In genomic region chr9:22657713-22658112, GRCh38 we compare ENCODE assay signal across 31 cellular contexts.
"Had no signal": no experiment of that assay in that cellular context is flagged by ENCODE, and none has a peak within 500 bp of the region (broad histone marks: within the 10 kb centered on the region; RNA-seq: fewer than 3 reads in every experiment).

No MANE protein-coding gene starts in this region.

- H3K4me3 Mint-ChIP-seq: activated CD4-positive, alpha-beta T cell treated with anti-CD3 and anti-CD28 coated beads for 36 hours; activated CD8-positive, alpha-beta memory T cell treated with anti-CD3 and anti-CD28 coated beads, Interleukin-2, amount 10 ng/mL, durations not matched to agents 7 days and 5 days; activated CD8-positive, alpha-beta T cell treated with anti-CD3 and anti-CD28 coated beads, Interleukin-2, amount 10 ng/mL, durations not matched to agents 7 days and 5 days; naive thymus-derived CD4-positive, alpha-beta T cell; T-helper 2 cell treated with Interferon-gamma antibody and Interleukin-4, amounts not matched to agents 5 μg/mL and 100 μg/mL, for 36 hours had no signal

- H3K4me1 Mint-ChIP-seq: activated CD4-positive, alpha-beta T cell treated with anti-CD3 and anti-CD28 coated beads for 36 hours; activated CD8-positive, alpha-beta memory T cell treated with anti-CD3 and anti-CD28 coated beads, Interleukin-2, amount 10 ng/mL, durations not matched to agents 7 days and 5 days; naive thymus-derived CD4-positive, alpha-beta T cell had no signal

- H3K4me1 ChIP-seq: adrenal gland, body of pancreas, colonic mucosa, pancreas had no signal

- H3K36me3 ChIP-seq: adrenal gland, cardiac muscle cell, colonic mucosa, gastrocnemius medialis, pancreas, thoracic aorta had no signal

- H3K4me3 ChIP-seq: adrenal gland, body of pancreas, cardiac muscle cell, colonic mucosa, dorsolateral prefrontal cortex, gastrocnemius medialis, pancreas, psoas muscle, thoracic aorta had no signal

- H3K27ac Mint-ChIP-seq: activated CD4-positive, alpha-beta T cell treated with anti-CD3 and anti-CD28 coated beads for 36 hours; activated CD8-positive, alpha-beta memory T cell treated with anti-CD3 and anti-CD28 coated beads, Interleukin-2, amount 10 ng/mL, durations not matched to agents 7 days and 5 days; activated CD8-positive, alpha-beta T cell treated with anti-CD3 and anti-CD28 coated beads, Interleukin-2, amount 10 ng/mL, durations not matched to agents 7 days and 5 days; activated naive CD4-positive, alpha-beta T cell treated with anti-CD3 and anti-CD28 coated beads, Interleukin-2, amount 50 U/mL, for 72 hours; activated T-helper 2 cell treated with anti-CD3 and anti-CD28 coated beads, Interferon-gamma antibody, Interleukin-2, Interleukin-4, amounts not matched to agents 10 μg/mL and 5 μg/mL and 100 μg/mL, durations not matched to agents 14 hours and 24 hours and 36 hours; naive thymus-derived CD4-positive, alpha-beta T cell; T-helper 2 cell treated with Interferon-gamma antibody and Interleukin-4, amounts not matched to agents 5 μg/mL and 100 μg/mL, for 36 hours had no signal

- H3K36me3 Mint-ChIP-seq: activated CD8-positive, alpha-beta memory T cell treated with anti-CD3 and anti-CD28 coated beads, Interleukin-2, amount 10 ng/mL, durations not matched to agents 7 days and 5 days; activated naive CD4-positive, alpha-beta T cell treated with anti-CD3 and anti-CD28 coated beads, Interleukin-2, amount 50 U/mL, for 72 hours; naive thymus-derived CD4-positive, alpha-beta T cell had no signal

- H3K9me3 ChIP-seq: adrenal gland, body of pancreas, colonic mucosa, gastrocnemius medialis, pancreas, psoas muscle, thoracic aorta had no signal

- ATAC-seq: activated CD4-positive, alpha-beta T cell treated with anti-CD3 and anti-CD28 coated beads for 36 hours; activated CD8-positive, alpha-beta memory T cell treated with anti-CD3 and anti-CD28 coated beads, Interleukin-2, amount 10 ng/mL, durations not matched to agents 7 days and 5 days; activated CD8-positive, alpha-beta T cell treated with anti-CD3 and anti-CD28 coated beads, Interleukin-2, amount 10 ng/mL, durations not matched to agents 7 days and 5 days; activated naive CD4-positive, alpha-beta T cell treated with anti-CD3 and anti-CD28 coated beads, Interleukin-2, amount 50 U/mL, for 72 hours; body of pancreas; gastrocnemius medialis; left ventricle myocardium superior; naive thymus-derived CD4-positive, alpha-beta T cell; pancreas had no signal

- H3K27me3 ChIP-seq: adrenal gland, body of pancreas, cardiac muscle cell, colonic mucosa, dorsolateral prefrontal cortex, gastrocnemius medialis, pancreas had no signal

- H3K27me3 Mint-ChIP-seq: activated CD4-positive, alpha-beta T cell treated with anti-CD3 and anti-CD28 coated beads for 36 hours; activated CD8-positive, alpha-beta memory T cell treated with anti-CD3 and anti-CD28 coated beads, Interleukin-2, amount 10 ng/mL, durations not matched to agents 7 days and 5 days; naive thymus-derived CD4-positive, alpha-beta T cell had no signal

- DNase-seq: activated CD4-positive, alpha-beta T cell treated with anti-CD3 and anti-CD28 coated beads for 36 hours; activated CD4-positive, CD25-positive, alpha-beta regulatory T cell; activated CD8-positive, alpha-beta memory T cell treated with anti-CD3 and anti-CD28 coated beads, Interleukin-2, amount 10 ng/mL, durations not matched to agents 7 days and 5 days; activated CD8-positive, alpha-beta T cell treated with anti-CD3 and anti-CD28 coated beads, Interleukin-2, amount 10 ng/mL, durations not matched to agents 7 days and 5 days; activated naive CD4-positive, alpha-beta T cell; activated T-cell treated with anti-CD3 and anti-CD28 coated beads, Interleukin-2, amount 50 U/mL, for 48 hours; adrenal gland; aorta; body of pancreas; cerebellar nuclear complex; colonic mucosa; dorsolateral prefrontal cortex; effector memory CD4-positive, alpha-beta T cell; erythroblast; gastrocnemius medialis; glutamatergic neuron; left ventricle myocardium superior; mammary epithelial cell; midbrain; naive thymus-derived CD4-positive, alpha-beta T cell; pancreas; psoas muscle; stimulated activated CD4-positive, alpha-beta T cell treated with anti-CD3 and anti-CD28 coated beads, Interleukin-2, amount 100 ng/mL, for 48 hours; stimulated activated naive CD4-positive, alpha-beta T cell treated with Interleukin-2 at 50 U/mL for 16 hours; T-helper 1 cell; trophoblast cell had no signal
